In genomic region chr12:51083140-51083833, GRCh38 we compare ENCODE assay signal across 8 cellular contexts. TPM values are rescaled to one million over a fixed set of nuclear protein-coding genes. Genes with fewer than 3 reads are reported as not detected.
DNase-seq lines count a peak whose midpoint lies in the region; ATAC-seq and TF ChIP-seq lines count a peak whose summit lies in the region.

CSRNP2 (minus strand) TSS chr12:51083596; CDS start chr12:51076561, 7,035 bp downstream.

- TF ChIP-seq RAD21 in SK-N-SH (IDR thresholded peaks at IDR 0.05; ENCODE audit: low read length): no peak

- H3K4me1 ChIP-seq in SK-N-SH (ENCODE audit: control insufficient read depth in 1 of 2, insufficient read depth in 2 of 2, low read depth in 1 of 2, low read length in 1 of 2): peaks cover 6 to 7% of the 10 kb centered on the region in 2 experiments; a peak in 3 of 4 replicates

- peak within 1 kb of the TSS; percentile 75 for H3K4me2 ChIP-seq in SK-N-SH

- H3K9ac ChIP-seq in SK-N-SH: peak within 1 kb of the TSS; percentile 98

- peaks cover 49% of the 10 kb centered on the region for H3K79me2 ChIP-seq in SK-N-SH (ENCODE audit: insufficient read depth)

- H3K27ac ChIP-seq in SK-N-SH (ENCODE audit: low read depth in 2 of 2, low read length in 1 of 2): peak within 1 kb of the TSS; percentile 86 to 90
- peak within 1 kb of the TSS; percentile 72 for H3K27ac ChIP-seq in temporal lobe (ENCODE audit: low read depth, low read length)

- WGBS in SK-N-SH (ENCODE audit: low lambda C conversion rate): 1% methylated on average over 19 of the region's 72 CpGs

- H3K4me3 ChIP-seq in GM06990 (replicated peaks; ENCODE audit: low read depth, low read length) (peak within 1 kb of the TSS; percentile 75), SK-N-SH (ENCODE audit: low read depth in 2 of 2, low read length in 1 of 2) (peak within 1 kb of the TSS; percentile 83 to 97)

- CTCF ChIA-PET in SK-N-SH (lab: Yijun Ruan, JAX): interaction anchor here (0.7 kb wide), 1 partner anchor 871 kb away, joined by 3 read pairs; no protein-coding TSS in a partner anchor

- no peaks in the 10 kb centered on the region for H3K9me3 ChIP-seq in SK-N-SH

- H3K36me3 ChIP-seq in GM06990 (ENCODE audit: control insufficient read depth, insufficient read depth, low read length) (no peaks in the 10 kb centered on the region), SK-N-SH (replicated peaks in 1 of 2; ENCODE audit: control insufficient read depth in 1 of 2, insufficient read depth in 2 of 2, low read length in 1 of 2) (peaks cover 0 to 3% of the 10 kb centered on the region in 2 experiments)

- DNase-seq in GM06990 (ENCODE audit: extremely low read depth, insufficient read length): peak; percentile 94
- peak; percentile 88 for DNase-seq in NCI-H1048 (lab: John Stamatoyannopoulos, UW)
- DNase-seq in SK-N-SH: peak; percentile 99
- DNase-seq in activated naive CD4-positive, alpha-beta T cell treated with anti-CD3 and anti-CD28 coated beads, Interleukin-2, amount 50 U/mL, for 16 hours: peak; percentile 94
- peak; percentile 97 for DNase-seq in globus pallidus (ENCODE audit: low spot score)
- DNase-seq in occipital lobe (lab: John Stamatoyannopoulos, UW): peak; percentile 97

- TF ChIP-seq CTCF in GM06990 (IDR thresholded peaks at IDR 0.05; ENCODE audit: insufficient read depth, low read length, poor library complexity, severe bottlenecking) (peak; percentile 14), SK-N-SH (IDR thresholded peaks at IDR 0.05) (no peak)

- H3K27me3 ChIP-seq in GM06990 (replicated peaks; ENCODE audit: control insufficient read depth, insufficient read depth, low read length) (no peaks in the 10 kb centered on the region), SK-N-SH (ENCODE audit: insufficient read depth) (no peaks in the 10 kb centered on the region)

- POLR2A ChIA-PET in SK-N-SH (lab: Yijun Ruan, JAX): interaction anchor here (0.6 to 2.7 kb wide), 18 partner anchors 9 to 626 kb away, joined by 3 to 16 read pairs (median 4); partner anchors contain the start of genes DAZAP2, LETMD1, POU6F1 and SLC11A2

- H2AFZ ChIP-seq in SK-N-SH (ENCODE audit: low read depth): peak within 1 kb of the TSS; percentile 93

- peaks cover 31% of the 10 kb centered on the region for H4K20me1 ChIP-seq in SK-N-SH (ENCODE audit: insufficient read depth)

- no peaks in the 10 kb centered on the region for H3K9me2 ChIP-seq in SK-N-SH

- no peaks in the 10 kb centered on the region for H3F3A ChIP-seq in SK-N-SH (replicated peaks; ENCODE audit: insufficient read depth)

- ATAC-seq in HG02571 (IDR thresholded peaks at IDR 0.05; ENCODE audit: unreplicated experiment): peak; percentile 94

- peak in 1 of 2 experiments; percentile 10; a peak in 1 of 4 replicates for TF ChIP-seq EP300 in SK-N-SH (IDR thresholded peaks at IDR 0.05; ENCODE audit: borderline replicate concordance in 1 of 2, low read depth in 1 of 2, low read length in 1 of 2)

TF ChIP-seq in SK-N-SH, 30 proteins besides CTCF, POLR2A, EP300 and RAD21 (continues in another document):
- TF ChIP-seq RFX5 (IDR thresholded peaks at IDR 0.05; ENCODE audit: low read length): no peak
- peak; percentile 65 for TF ChIP-seq CHD2 (IDR thresholded peaks at IDR 0.05; ENCODE audit: low read length, partially characterized antibody)
- peak; percentile 70; the same call in 1 of the 2 replicates for TF ChIP-seq MXI1 (IDR thresholded peaks at IDR 0.05; ENCODE audit: low read depth, low read length)
- TF ChIP-seq ELF1 (IDR thresholded peaks at IDR 0.05): 0 out of 2 replicates have a peak, but pooled peaks have one; percentile 32
- TF ChIP-seq JUND (IDR thresholded peaks at IDR 0.05): no peak
- TF ChIP-seq ZBTB33 (IDR thresholded peaks at IDR 0.05; ENCODE audit: borderline replicate concordance, low read depth): no peak
- TF ChIP-seq GATA2 (CRISPR knock-in tag; IDR thresholded peaks at IDR 0.05): no peak
- TF ChIP-seq RXRA (IDR thresholded peaks at IDR 0.05; ENCODE audit: borderline replicate concordance, low read depth): no peak
- no peak for TF ChIP-seq TCF12 (IDR thresholded peaks at IDR 0.05)
- TF ChIP-seq FOXJ3 (CRISPR knock-in tag; IDR thresholded peaks at IDR 0.05): no peak
- peak; percentile 62; the same call in 1 of the 2 replicates for TF ChIP-seq REST (IDR thresholded peaks at IDR 0.05; ENCODE audit: low read depth, low read length)
- TF ChIP-seq EZH2phosphoT487 (IDR thresholded peaks at IDR 0.05; ENCODE audit: borderline replicate concordance, low read depth): no peak
- TF ChIP-seq YY1 (IDR thresholded peaks at IDR 0.05; ENCODE audit: low read depth): no peak
- no peak for TF ChIP-seq RCOR1 (IDR thresholded peaks at IDR 0.05; ENCODE audit: low read length)
- no peak for TF ChIP-seq USF1 (IDR thresholded peaks at IDR 0.05; ENCODE audit: borderline replicate concordance, low read depth)
- TF ChIP-seq SMC3 (IDR thresholded peaks at IDR 0.05; ENCODE audit: low read depth, low read length): no peak
- TF ChIP-seq FOXM1 (IDR thresholded peaks at IDR 0.05; ENCODE audit: low read depth): no peak
- TF ChIP-seq SIN3A (IDR thresholded peaks at IDR 0.05; ENCODE audit: borderline replicate concordance, low read depth, low read length): peak; percentile 90; the same call in 1 of the 2 replicates
- TF ChIP-seq MEF2A (IDR thresholded peaks at IDR 0.05; ENCODE audit: borderline replicate concordance, low read depth): no peak
- TF ChIP-seq POLR2AphosphoS5 (IDR thresholded peaks at IDR 0.05; ENCODE audit: low read depth, low read length): peak; percentile 99
- TF ChIP-seq NFIC (IDR thresholded peaks at IDR 0.05; ENCODE audit: borderline replicate concordance): no peak
- TF ChIP-seq IRF3 (IDR thresholded peaks at IDR 0.05; ENCODE audit: low read depth, low read length): no peak
- TF ChIP-seq FOSL2 (IDR thresholded peaks at IDR 0.05; ENCODE audit: borderline replicate concordance, low read depth): no peak

RNA-seq across cellular contexts. Expression of gene CSRNP2, which starts in this region (rescaled TPM):
- 18.7 and 22.7 TPM in 2 replicates for polyA plus RNA-seq in SK-N-SH (2012; rRNA removed)
- polyA plus RNA-seq in SK-N-SH (2012; cell fraction: cytosol; rRNA removed): 18.6 and 19.3 TPM in 2 replicates
- polyA plus RNA-seq in SK-N-SH (2012; cell fraction: nucleus; rRNA removed): 34.1 and 44.5 TPM in 2 replicates
- total RNA-seq in occipital lobe: 69.6 TPM
- 66.4 TPM for total RNA-seq in temporal lobe

Comparison
In these comparisons a context has a peak if more than half of its experiments do, and no peak if none do; other contexts are left out.
1. Peak in every context shown above with its lines: DNase-seq, ATAC-seq, H3K4me3 ChIP-seq and H3K27ac ChIP-seq.